In genomic region chr5:92836861-92837755, GRCh38 we compare ENCODE assay signal across 19 cellular contexts.
DNase-seq lines count a peak whose midpoint lies in the region; ATAC-seq and TF ChIP-seq lines count a peak whose summit lies in the region.
"Had no signal": no experiment of that assay in that cellular context is flagged by ENCODE, and none has a peak within 500 bp of the region (broad histone marks: within the 10 kb centered on the region; RNA-seq: fewer than 3 reads in every experiment).

No MANE protein-coding gene starts in this region.

- peak overlapping the region; percentile 80 for H3K23ac ChIP-seq in IMR-90 (ENCODE audit: low read depth, low read length)

- H3K4me3 ChIP-seq in IMR-90 (ENCODE audit: insufficient read depth, low read depth, low read length) (no peak overlapping the region), mammary epithelial cell (replicated peaks in 1 of 3; ENCODE audit: insufficient read depth in 1 of 3, low read depth in 2 of 3, low read length in 3 of 3) (no peak overlapping the region), right lobe of liver (no peak overlapping the region)
- H3K4me3 ChIP-seq: BLaER1 treated with 17β-estradiol and CSF1 and Interleukin-3, amounts not matched to agents 10 nM and 100 nM; left lung; suprapubic skin had no signal

- POLR2A ChIA-PET in IMR-90 (lab: Charles Lee; ENCODE audit: unreplicated experiment) (no interaction called here), T-cell (lab: Charles Lee) (no interaction called here)

- TF ChIP-seq POLR2A in IMR-90 (IDR thresholded peaks at IDR 0.05; ENCODE audit: low read depth, low read length) (no peak), right lobe of liver (IDR thresholded peaks at IDR 0.05) (no peak)

- H3K4me3 Mint-ChIP-seq in T-cell = no peak overlapping the region
- no peak overlapping the region for H3K4me3 Mint-ChIP-seq in stimulated activated naive B cell treated with anti-CD40 and anti-IgM and Interleukin-4, amounts not matched to agents 10 μg/mL and 1 μg/mL and 100 μg/mL, for 72 hours
- H3K4me3 Mint-ChIP-seq: activated naive CD4-positive, alpha-beta T cell treated with anti-CD3 and anti-CD28 coated beads for 36 hours had no signal

- H3K4me1 ChIP-seq in IMR-90 (ENCODE audit: control insufficient read depth, insufficient read depth, low read length) (peaks cover 9% of the 10 kb centered on the region), mammary epithelial cell (ENCODE audit: insufficient read depth, low read length) (no peaks in the 10 kb centered on the region), right lobe of liver (no peaks in the 10 kb centered on the region)
- H3K4me1 ChIP-seq: left lung, suprapubic skin had no signal

- H3K27ac ChIP-seq in IMR-90 (ENCODE audit: insufficient read depth, low read length) (peak overlapping the region; percentile 88), mammary epithelial cell (ENCODE audit: insufficient read depth, low read depth, low read length) (no peak overlapping the region), right lobe of liver (no peak overlapping the region)
- H3K27ac ChIP-seq: BLaER1 treated with 17β-estradiol and CSF1 and Interleukin-3, amounts not matched to agents 10 nM and 100 nM; left lung; suprapubic skin had no signal

- no peaks in the 10 kb centered on the region; the same call in 1 of the 2 replicates for H4K20me1 ChIP-seq in IMR-90 (ENCODE audit: insufficient read depth, low read length)
- no peaks in the 10 kb centered on the region for H4K20me1 ChIP-seq in mammary epithelial cell (ENCODE audit: insufficient read depth, low read length)
- H4K20me1 ChIP-seq: BLaER1 treated with 17β-estradiol and CSF1 and Interleukin-3, amounts not matched to agents 10 nM and 100 nM had no signal

- CTCF ChIA-PET in IMR-90 (lab: Yijun Ruan, JAX) = no interaction called here
- CTCF ChIA-PET in mammary epithelial cell (lab: Charles Lee; ENCODE audit: low non-redundant PET) = no interaction called here
- CTCF ChIA-PET in T-cell (lab: Charles Lee) = no interaction called here

- H2BK15ac ChIP-seq in IMR-90 (ENCODE audit: low read depth, low read length) = peak overlapping the region; percentile 80; the same call in 2 of the 3 replicates

- peak overlapping the region; percentile 85 for H3K4me2 ChIP-seq in IMR-90 (ENCODE audit: low read depth, low read length)
- H3K4me2 ChIP-seq in mammary epithelial cell (ENCODE audit: insufficient read depth, low read depth, low read length) = no peak overlapping the region
- H3K4me2 ChIP-seq: BLaER1 treated with 17β-estradiol and CSF1 and Interleukin-3, amounts not matched to agents 10 nM and 100 nM had no signal

- H2AFZ ChIP-seq in IMR-90 (replicated peaks; ENCODE audit: low read length, poor library complexity) = peak overlapping the region; percentile 11
- no peak overlapping the region for H2AFZ ChIP-seq in mammary epithelial cell (ENCODE audit: low read depth, low read length)

- peak overlapping the region; percentile 15; the same call in 1 of the 2 replicates for H3K9ac ChIP-seq in IMR-90 (ENCODE audit: low read depth, low read length)
- no peak overlapping the region for H3K9ac ChIP-seq in mammary epithelial cell (ENCODE audit: insufficient read depth, low read length)
- H3K9ac ChIP-seq: BLaER1 treated with 17β-estradiol and CSF1 and Interleukin-3, amounts not matched to agents 10 nM and 100 nM had no signal

- H3K9me1 ChIP-seq in IMR-90 (ENCODE audit: insufficient read depth, low read length) = no peaks in the 10 kb centered on the region; the same call in 1 of the 2 replicates

- H3K14ac ChIP-seq in IMR-90 (replicated peaks; ENCODE audit: low read depth, low read length) = peak overlapping the region; percentile 76

- H2AK5ac ChIP-seq in IMR-90 (ENCODE audit: low read depth, low read length) = peak overlapping the region; percentile 85; the same call in 1 of the 2 replicates

- peak overlapping the region; percentile 79 for H3K56ac ChIP-seq in IMR-90 (ENCODE audit: extremely low read depth, insufficient read depth, low read length)

- peak overlapping the region; percentile 88 for H3K18ac ChIP-seq in IMR-90 (ENCODE audit: low read depth, low read length)

- H3K4ac ChIP-seq in IMR-90 (ENCODE audit: low read depth, low read length) = peak overlapping the region; percentile 92

- peak overlapping the region; percentile 19 for H2AK9ac ChIP-seq in IMR-90 (replicated peaks; ENCODE audit: low read depth, low read length, poor library complexity)

- no peaks in the 10 kb centered on the region for H3K27me3 Mint-ChIP-seq in T-cell
- no peaks in the 10 kb centered on the region for H3K27me3 Mint-ChIP-seq in stimulated activated naive B cell treated with anti-CD40 and anti-IgM and Interleukin-4, amounts not matched to agents 10 μg/mL and 1 μg/mL and 100 μg/mL, for 72 hours

- no peaks in the 10 kb centered on the region for H3K4me1 Mint-ChIP-seq in T-cell
- H3K4me1 Mint-ChIP-seq in stimulated activated naive B cell treated with anti-CD40 and anti-IgM and Interleukin-4, amounts not matched to agents 10 μg/mL and 1 μg/mL and 100 μg/mL, for 72 hours = no peaks in the 10 kb centered on the region

- no CpG with 5 or more reads among the region's 3 CpGs for WGBS in IMR-90 (ENCODE audit: extremely low coverage in 2 of 2, insufficient read length in 1 of 2), 2 experiments
- WGBS in mammary epithelial cell (ENCODE audit: low coverage, missing lambda C conversion rate) = 0% methylated on average over 3 of the region's 3 CpGs
- 66% methylated on average over 3 of the region's 3 CpGs for WGBS in right lobe of liver (ENCODE audit: insufficient coverage, low coverage, low lambda C conversion rate, missing lambda C conversion rate)

- no peak for TF ChIP-seq RAD21 in IMR-90 (IDR thresholded peaks at IDR 0.05; ENCODE audit: low read length)

- DNase-seq in AG20443 (ENCODE audit: low spot score) (peak; percentile 13), IMR-90 (peak; percentile 81), mammary epithelial cell (peak; percentile 17), non-pigmented ciliary epithelial cell (ENCODE audit: low read depth) (peak; percentile 27), T-cell (no peak), right lobe of liver (no peak)
- no peak for DNase-seq in stimulated activated naive CD4-positive, alpha-beta T cell treated with Interleukin-2 at 50 U/mL for 16 hours (lab: John Stamatoyannopoulos, UW)
- no peak for DNase-seq in stimulated activated naive B cell treated with anti-CD40 and anti-IgM and Interleukin-4, amounts not matched to agents 10 μg/mL and 1 μg/mL and 100 μg/mL, for 72 hours
- DNase-seq: activated CD4-positive, alpha-beta T cell treated with anti-CD3 and anti-CD28 coated beads, Interleukin-2, amount 50 U/mL, for 48 hours; activated naive CD4-positive, alpha-beta T cell treated with anti-CD3 and anti-CD28 coated beads for 36 hours; activated T-cell treated with anti-CD3 and anti-CD28 coated beads, Interleukin-2, amount 50 U/mL, for 1 hour; effector memory CD4-positive, alpha-beta T cell; GOT3; KG1; left lung; NCI-H1417 treated with DMSO at 0.1 percent for 48 hours; stimulated activated CD4-positive, alpha-beta T cell treated with anti-CD3 and anti-CD28 coated beads, Interleukin-4, amount 100 ng/mL, for 1 hour had no signal

- H3K36me3 Mint-ChIP-seq in T-cell = no peaks in the 10 kb centered on the region
- H3K36me3 Mint-ChIP-seq in stimulated activated naive B cell treated with anti-CD40 and anti-IgM and Interleukin-4, amounts not matched to agents 10 μg/mL and 1 μg/mL and 100 μg/mL, for 72 hours = no peaks in the 10 kb centered on the region

- peak overlapping the region; percentile 79 to 88 for H4K8ac ChIP-seq in IMR-90 (ENCODE audit: low read depth in 2 of 2, low read length in 2 of 2)

- peak overlapping the region; percentile 86 for H2BK20ac ChIP-seq in IMR-90 (ENCODE audit: low read depth, low read length)

- intact Hi-C loops in IMR-90 (cut with micrococcal nuclease) (loop anchor here (1.0 to 10.0 kb wide), 4 partner anchors 150 to 740 kb away; no protein-coding TSS in a partner anchor), mammary epithelial cell (cut with micrococcal nuclease) (no loop called here), right lobe of liver (cut with DNase I) (no loop called here)

- no peaks in the 10 kb centered on the region for H3K79me2 ChIP-seq in mammary epithelial cell (ENCODE audit: insufficient read depth, low read length)

- peak overlapping the region; percentile 74 for H4K5ac ChIP-seq in IMR-90 (ENCODE audit: low read depth, low read length)

- peaks cover 5 to 23% (median 15%) of the 10 kb centered on the region in 3 donors for H3K9me3 Mint-ChIP-seq in T-cell
- H3K9me3 Mint-ChIP-seq in stimulated activated naive B cell treated with anti-CD40 and anti-IgM and Interleukin-4, amounts not matched to agents 10 μg/mL and 1 μg/mL and 100 μg/mL, for 72 hours = peaks cover 4 to 11% of the 10 kb centered on the region in 2 donors

- H2BK120ac ChIP-seq in IMR-90 (ENCODE audit: low read depth, low read length) = peak overlapping the region; percentile 91

- peak overlapping the region; percentile 95 for H4K91ac ChIP-seq in IMR-90 (ENCODE audit: insufficient read depth, low read depth, low read length)

- TF ChIP-seq CTCF in IMR-90 (conservative IDR thresholded peaks at IDR 0.05; ENCODE audit: low read depth, low read length) (no peak), mammary epithelial cell (conservative IDR thresholded peaks at IDR 0.05 in 1 of 2, IDR thresholded peaks at IDR 0.05 in 1 of 2; ENCODE audit: extremely low read depth in 1 of 2, insufficient read depth in 1 of 2, low read depth in 1 of 2, low read length in 2 of 2) (no peak), right lobe of liver (IDR thresholded peaks at IDR 0.05) (no peak)

- H3K9me3 ChIP-seq in IMR-90 (ENCODE audit: control insufficient read depth, insufficient read depth, low read length) (peaks cover 4% of the 10 kb centered on the region; the same call in 1 of the 2 replicates), mammary epithelial cell (replicated peaks; ENCODE audit: insufficient read depth, low read length) (no peaks in the 10 kb centered on the region), right lobe of liver (no peaks in the 10 kb centered on the region)
- H3K9me3 ChIP-seq: left lung, suprapubic skin had no signal

- peak overlapping the region; percentile 66 for H2BK5ac ChIP-seq in IMR-90 (ENCODE audit: low read depth, low read length, poor library complexity, severe bottlenecking)

- no peak overlapping the region for H3K27ac Mint-ChIP-seq in T-cell
- H3K27ac Mint-ChIP-seq in stimulated activated naive B cell treated with anti-CD40 and anti-IgM and Interleukin-4, amounts not matched to agents 10 μg/mL and 1 μg/mL and 100 μg/mL, for 72 hours = no peak overlapping the region
- H3K27ac Mint-ChIP-seq: activated naive CD4-positive, alpha-beta T cell treated with anti-CD3 and anti-CD28 coated beads for 36 hours had no signal

- H3K27me3 ChIP-seq in IMR-90 (ENCODE audit: control insufficient read depth, insufficient read depth, low read length) = no peaks in the 10 kb centered on the region
- H3K27me3 ChIP-seq in mammary epithelial cell (ENCODE audit: insufficient read depth, low read length) = peaks cover 2% of the 10 kb centered on the region
- no peaks in the 10 kb centered on the region for H3K27me3 ChIP-seq in right lobe of liver
- H3K27me3 ChIP-seq: BLaER1 treated with 17β-estradiol and CSF1 and Interleukin-3, amounts not matched to agents 10 nM and 100 nM; left lung; suprapubic skin had no signal

- H3K36me3 ChIP-seq in IMR-90 (ENCODE audit: control insufficient read depth, insufficient read depth, low read length) (no peaks in the 10 kb centered on the region), mammary epithelial cell (ENCODE audit: insufficient read depth, low read length) (no peaks in the 10 kb centered on the region), right lobe of liver (no peaks in the 10 kb centered on the region)
- H3K36me3 ChIP-seq: BLaER1 treated with 17β-estradiol and CSF1 and Interleukin-3, amounts not matched to agents 10 nM and 100 nM; left lung; suprapubic skin had no signal

- H3K79me1 ChIP-seq in IMR-90 (ENCODE audit: low read depth in 1 of 2, low read length in 2 of 2) = no peaks in the 10 kb centered on the region

- ATAC-seq in IMR-90 (ENCODE audit: low read depth) (peak; percentile 82), T-cell (replicated peaks in 1 of 4) (no peak), right lobe of liver (no peak)
- ATAC-seq in stimulated activated naive B cell treated with anti-CD40 and anti-IgM and Interleukin-4, amounts not matched to agents 10 μg/mL and 1 μg/mL and 100 μg/mL, for 72 hours (replicated peaks) = no peak
- ATAC-seq: left lung had no signal

- BruUV-seq in IMR-90 (replicated peaks; lab: Mats Ljungman, UMichigan) (no TSS peak), mammary epithelial cell (replicated peaks; lab: Mats Ljungman, UMichigan) (no TSS peak)

- in situ Hi-C loops in IMR-90 (cut with MboI; ENCODE audit: low sequenced_read_pairs) = no loop called here
- in situ Hi-C loops in mammary epithelial cell (cut with MboI; ENCODE audit: low sequenced_read_pairs in 2 of 2) = loop anchor here in 1 of 2 donors (25.0 kb wide), 1 partner anchor 525 kb away; no protein-coding TSS in a partner anchor

- dilution Hi-C loops in IMR-90 (cut with HindIII; ENCODE audit: low sequenced_read_pairs, unreplicated experiment) = no loop called here
- dilution Hi-C loops in mammary epithelial cell (cut with HindIII; ENCODE audit: low sequenced_read_pairs) = no loop called here

Comparison
In these comparisons a context has a peak if more than half of its experiments do, and no peak if none do; other contexts are left out.
1. DNase-seq: peak in AG20443 (single experiment), IMR-90 (single experiment), mammary epithelial cell (single experiment) and non-pigmented ciliary epithelial cell (single experiment); none in T-cell (0 of 34), stimulated activated naive CD4-positive, alpha-beta T cell treated with Interleukin-2 at 50 U/mL for 16 hours (single experiment), right lobe of liver (0 of 3) and stimulated activated naive B cell treated with anti-CD40 and anti-IgM and Interleukin-4, amounts not matched to agents 10 μg/mL and 1 μg/mL and 100 μg/mL, for 72 hours (single experiment).